18 cellular contexts compared by ENCODE assay signal in the genomic region with DNA sequence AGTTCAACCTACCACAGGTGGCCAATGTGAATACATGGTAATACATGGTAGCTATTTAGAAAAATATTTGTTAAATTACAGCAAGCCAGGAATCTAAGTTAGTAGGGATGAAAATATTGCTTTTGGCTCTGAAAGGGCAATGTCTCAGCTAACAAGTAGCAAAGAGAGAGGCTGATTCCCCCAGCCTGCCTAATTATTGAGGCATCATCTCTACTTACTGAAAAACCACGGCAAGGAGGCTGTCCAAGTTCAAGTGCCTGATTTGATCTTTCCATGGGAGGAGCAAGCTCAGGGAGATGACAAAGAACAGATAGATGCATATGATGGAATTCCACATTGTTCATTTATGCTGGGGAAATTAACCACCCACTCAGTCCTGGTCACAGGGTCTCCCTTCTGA.
"Had no signal": no experiment of that assay in that cellular context is flagged by ENCODE, and none has a peak within 500 bp of the region (broad histone marks: within the 10 kb centered on the region; RNA-seq: fewer than 3 reads in every experiment).

No MANE protein-coding gene starts in this region.

- H3K4me3 ChIP-seq: lung, transverse colon, vagina had no signal

- ATAC-seq: activated CD8-positive, alpha-beta memory T cell treated with anti-CD3 and anti-CD28 coated beads, Interleukin-2, amount 10 ng/mL, durations not matched to agents 7 days and 5 days; stimulated activated naive CD8-positive, alpha-beta T cell treated with anti-CD3 and anti-CD28 coated beads, Interleukin-15, Interleukin-2, amounts not matched to agents 100 U/mL and 50 U/mL, for 24 hours; WTC11 had no signal

- H3K9me3 ChIP-seq: transverse colon, vagina had no signal

- H3K36me3 Mint-ChIP-seq: activated CD8-positive, alpha-beta memory T cell treated with anti-CD3 and anti-CD28 coated beads, Interleukin-2, amount 10 ng/mL, durations not matched to agents 7 days and 5 days; activated naive CD8-positive, alpha-beta T cell treated with anti-CD3 and anti-CD28 coated beads for 36 hours; WTC11 had no signal

- H3K27ac ChIP-seq: brain microvascular endothelial cell, transverse colon, vagina had no signal

- H3K36me3 ChIP-seq: brain microvascular endothelial cell, transverse colon, vagina had no signal

- H3K4me1 ChIP-seq: transverse colon, vagina had no signal

- H3K27ac Mint-ChIP-seq: activated CD4-positive, alpha-beta memory T cell treated with anti-CD3 and anti-CD28 coated beads, Interleukin-2, amount 10 ng/mL, durations not matched to agents 7 days and 5 days; activated CD8-positive, alpha-beta memory T cell treated with anti-CD3 and anti-CD28 coated beads, Interleukin-2, amount 10 ng/mL, durations not matched to agents 7 days and 5 days; activated naive CD8-positive, alpha-beta T cell treated with anti-CD3 and anti-CD28 coated beads for 36 hours; nephron; T-helper 2 cell treated with Interferon-gamma antibody and Interleukin-4, amounts not matched to agents 5 μg/mL and 100 μg/mL, for 36 hours; WTC11 had no signal

- H3K9me3 Mint-ChIP-seq: activated CD4-positive, alpha-beta memory T cell treated with anti-CD3 and anti-CD28 coated beads, Interleukin-2, amount 10 ng/mL, durations not matched to agents 7 days and 5 days; activated naive CD8-positive, alpha-beta T cell treated with anti-CD3 and anti-CD28 coated beads for 36 hours; nephron; T-helper 2 cell treated with Interferon-gamma antibody and Interleukin-4, amounts not matched to agents 5 μg/mL and 100 μg/mL, for 36 hours; WTC11 had no signal

- H3K4me1 Mint-ChIP-seq: activated CD4-positive, alpha-beta memory T cell treated with anti-CD3 and anti-CD28 coated beads, Interleukin-2, amount 10 ng/mL, durations not matched to agents 7 days and 5 days; activated CD8-positive, alpha-beta memory T cell treated with anti-CD3 and anti-CD28 coated beads, Interleukin-2, amount 10 ng/mL, durations not matched to agents 7 days and 5 days; activated naive CD8-positive, alpha-beta T cell treated with anti-CD3 and anti-CD28 coated beads for 36 hours had no signal

- DNase-seq: activated CD4-positive, alpha-beta memory T cell treated with anti-CD3 and anti-CD28 coated beads, Interleukin-2, amount 10 ng/mL, durations not matched to agents 7 days and 5 days; activated CD4-positive, alpha-beta T cell treated with anti-CD3 and anti-CD28 coated beads for 4 hours; activated CD8-positive, alpha-beta memory T cell treated with anti-CD3 and anti-CD28 coated beads, Interleukin-2, amount 10 ng/mL, durations not matched to agents 7 days and 5 days; activated naive CD4-positive, alpha-beta T cell; activated naive CD8-positive, alpha-beta T cell treated with anti-CD3 and anti-CD28 coated beads for 36 hours; amniotic stem cell; brain microvascular endothelial cell; central memory CD4-positive, alpha-beta T cell; hypothalamus; nucleus accumbens; posterior cingulate gyrus; stimulated activated naive CD8-positive, alpha-beta T cell treated with anti-CD3 and anti-CD28 coated beads, Interleukin-15, Interleukin-2, amounts not matched to agents 100 U/mL and 50 U/mL, for 24 hours; transverse colon had no signal

- H3K27me3 ChIP-seq: brain microvascular endothelial cell, transverse colon, vagina had no signal

- H3K4me3 Mint-ChIP-seq: activated CD4-positive, alpha-beta memory T cell treated with anti-CD3 and anti-CD28 coated beads, Interleukin-2, amount 10 ng/mL, durations not matched to agents 7 days and 5 days; activated CD8-positive, alpha-beta memory T cell treated with anti-CD3 and anti-CD28 coated beads, Interleukin-2, amount 10 ng/mL, durations not matched to agents 7 days and 5 days; activated naive CD8-positive, alpha-beta T cell treated with anti-CD3 and anti-CD28 coated beads for 36 hours; nephron; T-helper 2 cell treated with Interferon-gamma antibody and Interleukin-4, amounts not matched to agents 5 μg/mL and 100 μg/mL, for 36 hours; WTC11 had no signal
